Comparison of ENCODE assay signal across 1 cellular context in genomic region chrX:63740382-63740781, GRCh38.
TF ChIP-seq lines count a peak whose summit lies in the region.

No MANE protein-coding gene starts in this region.

TF ChIP-seq in HepG2, 621 proteins besides CTCF, POLR2A, EP300 and RAD21 (continued from another document):
- TF ChIP-seq IRF1 (CRISPR knock-in tag; IDR thresholded peaks at IDR 0.05; ENCODE audit: low read depth) (no peak), ZNF749 (CRISPR knock-in tag; IDR thresholded peaks at IDR 0.05; ENCODE audit: borderline replicate concordance) (no peak), ZBTB7B (CRISPR knock-in tag; IDR thresholded peaks at IDR 0.05) (no peak), NFIB (CRISPR knock-in tag; IDR thresholded peaks at IDR 0.05; ENCODE audit: borderline replicate concordance) (no peak), ZNF891 (CRISPR knock-in tag; IDR thresholded peaks at IDR 0.05) (no peak), HIVEP1 (CRISPR knock-in tag; IDR thresholded peaks at IDR 0.05) (no peak), PATZ1 (CRISPR knock-in tag; IDR thresholded peaks at IDR 0.05) (no peak)
- TF ChIP-seq, protein P1, sequence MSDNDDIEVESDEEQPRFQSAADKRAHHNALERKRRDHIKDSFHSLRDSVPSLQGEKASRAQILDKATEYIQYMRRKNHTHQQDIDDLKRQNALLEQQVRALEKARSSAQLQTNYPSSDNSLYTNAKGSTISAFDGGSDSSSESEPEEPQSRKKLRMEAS (IDR thresholded peaks at IDR 0.05): no peak
TF ChIP-seq in HepG2: peak in this region for 0.
